In the genomic region with DNA sequence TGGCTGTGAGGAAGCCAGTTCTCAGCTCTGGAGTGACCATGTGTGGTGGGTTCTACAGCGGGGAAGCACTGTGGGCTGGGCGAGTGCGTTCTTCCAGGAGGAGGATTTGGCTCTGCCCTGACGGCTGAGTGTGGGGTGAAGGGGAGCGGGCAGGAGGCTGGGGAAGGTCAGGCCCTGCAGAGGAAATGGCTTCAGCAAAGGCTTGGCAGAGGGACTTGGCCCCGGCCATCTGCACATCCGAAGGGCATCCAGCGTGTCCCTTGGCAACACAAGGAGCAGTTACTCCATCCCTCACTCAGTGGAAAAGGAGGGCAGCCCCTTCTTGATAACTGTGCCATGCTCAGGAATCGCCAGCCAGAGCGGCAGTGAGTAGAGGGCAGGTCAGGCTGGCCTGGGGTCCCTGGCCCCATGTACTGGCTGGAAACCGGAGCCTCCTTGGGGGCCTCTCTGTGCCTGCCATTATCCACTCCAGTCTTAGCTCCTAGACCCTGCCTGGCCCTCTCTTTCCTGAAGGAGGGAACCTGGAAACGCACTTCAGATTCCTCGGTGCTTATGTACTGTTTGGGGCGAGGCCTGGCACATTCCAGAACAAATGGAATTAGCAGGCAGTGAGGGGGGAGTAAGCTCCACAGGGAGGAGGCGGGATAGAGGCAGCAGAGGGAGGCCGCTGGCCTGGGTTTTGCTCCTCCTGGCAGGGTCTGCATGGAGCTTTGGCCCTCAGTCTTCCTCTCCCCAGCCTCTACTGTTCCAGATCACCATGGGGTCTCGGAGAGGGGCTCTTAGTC, we compare ENCODE assay signal across 1 cellular context.
TF ChIP-seq lines count a peak whose summit lies in the region.

No MANE protein-coding gene starts in this region.

TF ChIP-seq in IMR-90, 13 proteins besides CTCF, POLR2A, EP300 and RAD21 (continued from another document):
- TF ChIP-seq CHD1 (IDR thresholded peaks at IDR 0.05; ENCODE audit: low read depth, low read length) (no peak), CEBPB (IDR thresholded peaks at IDR 0.05; ENCODE audit: low read depth, low read length) (no peak), RFX5 (IDR thresholded peaks at IDR 0.05; ENCODE audit: low read depth, low read length) (no peak), BHLHE40 (IDR thresholded peaks at IDR 0.05; ENCODE audit: low read depth, low read length) (no peak), MAZ (IDR thresholded peaks at IDR 0.05; ENCODE audit: borderline replicate concordance, low read depth, low read length) (no peak), FOS (IDR thresholded peaks at IDR 0.05; ENCODE audit: low read depth, low read length) (no peak)
- TF ChIP-seq, protein P1, sequence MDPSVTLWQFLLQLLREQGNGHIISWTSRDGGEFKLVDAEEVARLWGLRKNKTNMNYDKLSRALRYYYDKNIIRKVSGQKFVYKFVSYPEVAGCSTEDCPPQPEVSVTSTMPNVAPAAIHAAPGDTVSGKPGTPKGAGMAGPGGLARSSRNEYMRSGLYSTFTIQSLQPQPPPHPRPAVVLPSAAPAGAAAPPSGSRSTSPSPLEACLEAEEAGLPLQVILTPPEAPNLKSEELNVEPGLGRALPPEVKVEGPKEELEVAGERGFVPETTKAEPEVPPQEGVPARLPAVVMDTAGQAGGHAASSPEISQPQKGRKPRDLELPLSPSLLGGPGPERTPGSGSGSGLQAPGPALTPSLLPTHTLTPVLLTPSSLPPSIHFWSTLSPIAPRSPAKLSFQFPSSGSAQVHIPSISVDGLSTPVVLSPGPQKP (IDR thresholded peaks at IDR 0.05; ENCODE audit: borderline replicate concordance, low read depth, low read length): no peak
- TF ChIP-seq, protein P2, sequence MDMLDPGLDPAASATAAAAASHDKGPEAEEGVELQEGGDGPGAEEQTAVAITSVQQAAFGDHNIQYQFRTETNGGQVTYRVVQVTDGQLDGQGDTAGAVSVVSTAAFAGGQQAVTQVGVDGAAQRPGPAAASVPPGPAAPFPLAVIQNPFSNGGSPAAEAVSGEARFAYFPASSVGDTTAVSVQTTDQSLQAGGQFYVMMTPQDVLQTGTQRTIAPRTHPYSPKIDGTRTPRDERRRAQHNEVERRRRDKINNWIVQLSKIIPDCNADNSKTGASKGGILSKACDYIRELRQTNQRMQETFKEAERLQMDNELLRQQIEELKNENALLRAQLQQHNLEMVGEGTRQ (IDR thresholded peaks at IDR 0.05; ENCODE audit: low read depth, low read length): no peak
